8 cellular contexts compared by ENCODE assay signal in genomic region chr10:58299580-58299979, GRCh38. TPM values are rescaled to one million over a fixed set of nuclear protein-coding genes. Genes with fewer than 3 reads are reported as not detected.
DNase-seq lines count a peak whose midpoint lies in the region; ATAC-seq and TF ChIP-seq lines count a peak whose summit lies in the region.

No MANE protein-coding gene starts in this region.

- POLR2A ChIA-PET in activated CD4-positive, alpha-beta memory T cell treated with anti-CD3 and anti-CD28 coated beads, Interleukin-2, amount 10 ng/mL, durations not matched to agents 7 days and 5 days (lab: Charles Lee): no interaction called here

- WGBS in stomach, 5 donors: 10 to 16% (median 13%) methylated on average over 4 of the region's 4 CpGs

- TF ChIP-seq EP300 in stomach (IDR thresholded peaks at IDR 0.05): no peak

- H3K36me3 ChIP-seq in stomach: no peaks in the 10 kb centered on the region

- peaks cover 0 to 13% (median 0%) of the 10 kb centered on the region in 3 donors for H3K27me3 ChIP-seq in stomach

- no peaks in the 10 kb centered on the region for H3K36me3 Mint-ChIP-seq in activated CD4-positive, alpha-beta memory T cell treated with anti-CD3 and anti-CD28 coated beads, Interleukin-2, amount 10 ng/mL, durations not matched to agents 7 days and 5 days (ENCODE audit: low read depth)

- peak; percentile 76 for ATAC-seq in GM18520 (IDR thresholded peaks at IDR 0.05; ENCODE audit: unreplicated experiment)
- ATAC-seq in HG03064 (IDR thresholded peaks at IDR 0.05; ENCODE audit: low read depth, unreplicated experiment): peak; percentile 88

- no peaks in the 10 kb centered on the region for H3K4me1 Mint-ChIP-seq in activated CD4-positive, alpha-beta memory T cell treated with anti-CD3 and anti-CD28 coated beads, Interleukin-2, amount 10 ng/mL, durations not matched to agents 7 days and 5 days

- H3K9me3 Mint-ChIP-seq in activated CD4-positive, alpha-beta memory T cell treated with anti-CD3 and anti-CD28 coated beads, Interleukin-2, amount 10 ng/mL, durations not matched to agents 7 days and 5 days: no peaks in the 10 kb centered on the region

- no peak overlapping the region for H3K4me3 Mint-ChIP-seq in activated CD4-positive, alpha-beta memory T cell treated with anti-CD3 and anti-CD28 coated beads, Interleukin-2, amount 10 ng/mL, durations not matched to agents 7 days and 5 days

- H3K27ac Mint-ChIP-seq in activated CD4-positive, alpha-beta memory T cell treated with anti-CD3 and anti-CD28 coated beads, Interleukin-2, amount 10 ng/mL, durations not matched to agents 7 days and 5 days: no peak overlapping the region

- H3K27ac ChIP-seq in stomach: no peak overlapping the region

- peak; percentile 63 for DNase-seq in Ammon's horn (ENCODE audit: low spot score)
- DNase-seq in NCI-H69 (lab: John Stamatoyannopoulos, UW): peak; percentile 66
- DNase-seq in activated CD4-positive, alpha-beta memory T cell treated with anti-CD3 and anti-CD28 coated beads, Interleukin-2, amount 10 ng/mL, durations not matched to agents 7 days and 5 days: peak; percentile 55
- DNase-seq in epidermal melanocyte (ENCODE audit: insufficient read length, low spot score): peak; percentile 69
- peak; percentile 49 for DNase-seq in mucosa of gallbladder (ENCODE audit: low spot score)
- DNase-seq in stomach: peak; percentile 58

- no peak for TF ChIP-seq POLR2A in stomach (IDR thresholded peaks at IDR 0.05)

- no peak overlapping the region for H3K4me3 ChIP-seq in stomach

- peaks cover 0 to 6% (median 0%) of the 10 kb centered on the region in 4 donors for H3K4me1 ChIP-seq in stomach

- H3K9me3 ChIP-seq in stomach: no peaks in the 10 kb centered on the region

- CTCF ChIA-PET in activated CD4-positive, alpha-beta memory T cell treated with anti-CD3 and anti-CD28 coated beads, Interleukin-2, amount 10 ng/mL, durations not matched to agents 7 days and 5 days (lab: Charles Lee): interaction anchor here (0.8 to 2.4 kb wide), 14 partner anchors 9 to 122 kb away, joined by 3 to 16 read pairs (median 4); partner anchors contain the start of genes CISD1 and TFAM

- peak in 5 of 7 experiments; percentile 36 to 75 (median 63) for TF ChIP-seq CTCF in stomach (IDR thresholded peaks at IDR 0.05)

- peaks cover 18% of the 10 kb centered on the region for H3K27me3 Mint-ChIP-seq in activated CD4-positive, alpha-beta memory T cell treated with anti-CD3 and anti-CD28 coated beads, Interleukin-2, amount 10 ng/mL, durations not matched to agents 7 days and 5 days

- intact Hi-C loops in stomach (cut with DNase I; ENCODE audit: low total_unique reads): no loop called here

RNA-seq across cellular contexts. Expression of gene CISD1, which starts 30.6 kb away (rescaled TPM):
- 10 to 100 TPM; 32.2 to 40.1 TPM for total RNA-seq in activated CD4-positive, alpha-beta memory T cell treated with anti-CD3 and anti-CD28 coated beads, Interleukin-2, amount 10 ng/mL, durations not matched to agents 7 days and 5 days
- total RNA-seq in mucosa of gallbladder: 34.2 TPM
- 10 to 100 TPM in 2 of 5 donors, 1 to 10 TPM in 3; 1.2 to 93.6 (median 8.2) TPM for total RNA-seq in stomach
- 10 to 100 TPM; 13.3 to 33.2 (median 28.0) TPM for polyA plus RNA-seq in stomach

RNA-seq across cellular contexts. Expression of gene IPMK, which starts 31.9 kb away (rescaled TPM):
- total RNA-seq in activated CD4-positive, alpha-beta memory T cell treated with anti-CD3 and anti-CD28 coated beads, Interleukin-2, amount 10 ng/mL, durations not matched to agents 7 days and 5 days: 1 to 10 TPM; 6.9 to 7.0 TPM
- total RNA-seq in mucosa of gallbladder (6.4 TPM), stomach (10 to 100 TPM in 1 of 5 donors, 1 to 10 TPM in 3, not detected in 1; 4.1 to 15.6 (median 5.5) TPM)
- 1 to 10 TPM; 1.8 to 4.0 (median 1.9) TPM for polyA plus RNA-seq in stomach

RNA-seq across cellular contexts. Expression of gene UBE2D1, which starts 35.2 kb away (rescaled TPM):
- 10 to 100 TPM; 10.9 to 13.2 TPM for total RNA-seq in activated CD4-positive, alpha-beta memory T cell treated with anti-CD3 and anti-CD28 coated beads, Interleukin-2, amount 10 ng/mL, durations not matched to agents 7 days and 5 days
- total RNA-seq in mucosa of gallbladder: 11.0 TPM
- total RNA-seq in stomach: 10 to 100 TPM in 2 of 5 donors, 1 to 10 TPM in 3; 7.0 to 16.5 (median 9.6) TPM
- 1 to 10 TPM; 6.9 to 9.5 (median 7.3) TPM for polyA plus RNA-seq in stomach
